2 cellular contexts compared by ENCODE assay signal in the genomic region with DNA sequence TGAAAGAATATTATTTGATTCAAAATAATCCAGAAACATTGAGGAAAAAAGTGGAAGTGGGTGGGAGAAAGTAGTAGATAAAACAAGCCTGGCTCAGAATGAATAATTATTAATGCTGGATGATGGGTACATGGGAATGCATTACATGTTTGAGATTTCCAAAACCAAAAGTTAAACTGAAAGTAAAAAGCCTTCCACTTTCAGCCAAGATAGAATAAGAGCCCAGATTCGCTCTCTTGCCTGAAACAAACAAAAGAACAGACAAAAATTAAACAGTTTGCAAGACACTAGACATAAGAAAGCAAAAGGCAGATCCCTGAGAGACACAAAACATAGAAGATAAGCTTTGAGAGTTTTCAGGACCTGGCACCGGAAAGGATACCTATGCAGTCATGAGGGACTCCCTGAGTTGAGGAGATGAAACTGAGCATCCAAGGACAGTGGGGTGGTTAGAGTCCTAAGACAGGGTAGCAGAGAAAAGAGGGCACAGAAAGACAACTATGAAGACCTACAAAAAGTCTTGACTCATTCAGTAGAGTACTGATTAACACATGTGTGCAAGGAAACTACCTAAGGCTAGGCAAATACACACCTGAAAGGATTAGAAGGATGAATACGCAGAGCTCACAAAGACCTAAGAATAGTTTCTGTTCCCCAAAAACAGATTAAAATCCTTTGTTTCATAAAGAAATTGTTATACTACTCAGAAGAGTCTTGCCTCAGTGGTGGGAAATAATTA.
TF ChIP-seq lines count a peak whose summit lies in the region.

No MANE protein-coding gene starts in this region.

TF ChIP-seq in liver, 16 proteins besides CTCF, POLR2A, EP300 and RAD21 (continued from another document):
- TF ChIP-seq, protein P1, sequence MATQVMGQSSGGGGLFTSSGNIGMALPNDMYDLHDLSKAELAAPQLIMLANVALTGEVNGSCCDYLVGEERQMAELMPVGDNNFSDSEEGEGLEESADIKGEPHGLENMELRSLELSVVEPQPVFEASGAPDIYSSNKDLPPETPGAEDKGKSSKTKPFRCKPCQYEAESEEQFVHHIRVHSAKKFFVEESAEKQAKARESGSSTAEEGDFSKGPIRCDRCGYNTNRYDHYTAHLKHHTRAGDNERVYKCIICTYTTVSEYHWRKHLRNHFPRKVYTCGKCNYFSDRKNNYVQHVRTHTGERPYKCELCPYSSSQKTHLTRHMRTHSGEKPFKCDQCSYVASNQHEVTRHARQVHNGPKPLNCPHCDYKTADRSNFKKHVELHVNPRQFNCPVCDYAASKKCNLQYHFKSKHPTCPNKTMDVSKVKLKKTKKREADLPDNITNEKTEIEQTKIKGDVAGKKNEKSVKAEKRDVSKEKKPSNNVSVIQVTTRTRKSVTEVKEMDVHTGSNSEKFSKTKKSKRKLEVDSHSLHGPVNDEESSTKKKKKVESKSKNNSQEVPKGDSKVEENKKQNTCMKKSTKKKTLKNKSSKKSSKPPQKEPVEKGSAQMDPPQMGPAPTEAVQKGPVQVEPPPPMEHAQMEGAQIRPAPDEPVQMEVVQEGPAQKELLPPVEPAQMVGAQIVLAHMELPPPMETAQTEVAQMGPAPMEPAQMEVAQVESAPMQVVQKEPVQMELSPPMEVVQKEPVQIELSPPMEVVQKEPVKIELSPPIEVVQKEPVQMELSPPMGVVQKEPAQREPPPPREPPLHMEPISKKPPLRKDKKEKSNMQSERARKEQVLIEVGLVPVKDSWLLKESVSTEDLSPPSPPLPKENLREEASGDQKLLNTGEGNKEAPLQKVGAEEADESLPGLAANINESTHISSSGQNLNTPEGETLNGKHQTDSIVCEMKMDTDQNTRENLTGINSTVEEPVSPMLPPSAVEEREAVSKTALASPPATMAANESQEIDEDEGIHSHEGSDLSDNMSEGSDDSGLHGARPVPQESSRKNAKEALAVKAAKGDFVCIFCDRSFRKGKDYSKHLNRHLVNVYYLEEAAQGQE (IDR thresholded peaks at IDR 0.05): no peak
- TF ChIP-seq NR2F2 (IDR thresholded peaks at IDR 0.05): no peak

TF ChIP-seq in HepG2, 621 proteins besides CTCF, POLR2A, EP300 and RAD21 (continued from another document):
- TF ChIP-seq, protein P2, sequence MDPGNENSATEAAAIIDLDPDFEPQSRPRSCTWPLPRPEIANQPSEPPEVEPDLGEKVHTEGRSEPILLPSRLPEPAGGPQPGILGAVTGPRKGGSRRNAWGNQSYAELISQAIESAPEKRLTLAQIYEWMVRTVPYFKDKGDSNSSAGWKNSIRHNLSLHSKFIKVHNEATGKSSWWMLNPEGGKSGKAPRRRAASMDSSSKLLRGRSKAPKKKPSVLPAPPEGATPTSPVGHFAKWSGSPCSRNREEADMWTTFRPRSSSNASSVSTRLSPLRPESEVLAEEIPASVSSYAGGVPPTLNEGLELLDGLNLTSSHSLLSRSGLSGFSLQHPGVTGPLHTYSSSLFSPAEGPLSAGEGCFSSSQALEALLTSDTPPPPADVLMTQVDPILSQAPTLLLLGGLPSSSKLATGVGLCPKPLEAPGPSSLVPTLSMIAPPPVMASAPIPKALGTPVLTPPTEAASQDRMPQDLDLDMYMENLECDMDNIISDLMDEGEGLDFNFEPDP (CRISPR knock-in tag; conservative IDR thresholded peaks at IDR 0.05): no peak
- TF ChIP-seq MEIS1 (CRISPR knock-in tag; IDR thresholded peaks at IDR 0.05; ENCODE audit: borderline replicate concordance) (no peak), RCOR2 (CRISPR knock-in tag; IDR thresholded peaks at IDR 0.05) (no peak), HOXA9 (CRISPR knock-in tag; IDR thresholded peaks at IDR 0.05; ENCODE audit: borderline replicate concordance) (no peak), ZNF17 (CRISPR knock-in tag; IDR thresholded peaks at IDR 0.05) (no peak)
- TF ChIP-seq, protein P3, sequence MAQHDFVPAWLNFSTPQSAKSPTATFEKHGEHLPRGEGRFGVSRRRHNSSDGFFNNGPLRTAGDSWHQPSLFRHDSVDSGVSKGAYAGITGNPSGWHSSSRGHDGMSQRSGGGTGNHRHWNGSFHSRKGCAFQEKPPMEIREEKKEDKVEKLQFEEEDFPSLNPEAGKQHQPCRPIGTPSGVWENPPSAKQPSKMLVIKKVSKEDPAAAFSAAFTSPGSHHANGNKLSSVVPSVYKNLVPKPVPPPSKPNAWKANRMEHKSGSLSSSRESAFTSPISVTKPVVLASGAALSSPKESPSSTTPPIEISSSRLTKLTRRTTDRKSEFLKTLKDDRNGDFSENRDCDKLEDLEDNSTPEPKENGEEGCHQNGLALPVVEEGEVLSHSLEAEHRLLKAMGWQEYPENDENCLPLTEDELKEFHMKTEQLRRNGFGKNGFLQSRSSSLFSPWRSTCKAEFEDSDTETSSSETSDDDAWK (CRISPR knock-in tag; IDR thresholded peaks at IDR 0.05): no peak
